Comparison of ENCODE assay signal across 8 cellular contexts in the genomic region with DNA sequence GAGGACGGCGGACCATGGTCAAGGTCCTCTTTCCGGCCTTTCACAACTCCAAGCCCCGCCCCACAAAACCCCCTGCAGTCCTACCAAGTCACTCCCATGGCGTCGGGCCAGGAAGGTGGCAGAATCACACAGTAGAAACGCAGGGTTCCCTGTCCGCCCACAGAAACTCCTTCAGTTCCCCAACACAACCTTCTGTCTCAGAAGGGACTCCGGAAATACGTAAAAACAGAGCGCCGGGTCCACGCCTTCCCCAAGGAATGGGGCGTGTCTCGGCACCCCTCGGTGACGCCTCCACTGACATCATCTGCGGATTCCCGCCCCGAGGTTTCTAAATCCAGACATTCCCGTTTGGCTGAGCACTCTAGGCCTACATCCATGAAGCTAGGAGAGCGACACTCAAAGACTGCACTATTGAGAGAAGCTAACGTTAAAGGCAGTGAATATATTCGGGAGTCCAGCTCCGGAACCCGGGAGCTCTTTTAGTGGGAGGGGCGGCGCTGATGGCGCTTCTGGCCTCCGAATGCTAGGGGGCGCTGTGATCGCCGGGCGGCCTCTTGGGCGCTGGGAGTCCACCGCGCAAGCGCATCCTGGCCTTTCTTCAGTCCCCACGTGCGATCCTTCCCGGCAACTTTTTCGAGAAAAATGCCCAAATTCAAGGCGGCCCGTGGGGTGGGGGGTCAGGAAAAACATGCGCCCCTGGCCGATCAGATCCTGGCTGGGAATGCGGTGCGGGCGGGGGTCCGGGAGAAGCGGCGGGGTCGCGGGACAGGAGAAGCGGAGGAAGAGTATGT. TPM values are rescaled to one million over a fixed set of nuclear protein-coding genes. Genes with fewer than 3 reads are reported as not detected.
DNase-seq lines count a peak whose midpoint lies in the region; ATAC-seq, FAIRE-seq and TF ChIP-seq lines count a peak whose summit lies in the region.

A gene with protein sequence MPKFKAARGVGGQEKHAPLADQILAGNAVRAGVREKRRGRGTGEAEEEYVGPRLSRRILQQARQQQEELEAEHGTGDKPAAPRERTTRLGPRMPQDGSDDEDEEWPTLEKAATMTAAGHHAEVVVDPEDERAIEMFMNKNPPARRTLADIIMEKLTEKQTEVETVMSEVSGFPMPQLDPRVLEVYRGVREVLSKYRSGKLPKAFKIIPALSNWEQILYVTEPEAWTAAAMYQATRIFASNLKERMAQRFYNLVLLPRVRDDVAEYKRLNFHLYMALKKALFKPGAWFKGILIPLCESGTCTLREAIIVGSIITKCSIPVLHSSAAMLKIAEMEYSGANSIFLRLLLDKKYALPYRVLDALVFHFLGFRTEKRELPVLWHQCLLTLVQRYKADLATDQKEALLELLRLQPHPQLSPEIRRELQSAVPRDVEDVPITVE (plus strand): TSS at position 579 of the 791 bp plus-strand sequence. CDS start 64 bp downstream, at position 643.
A gene with protein sequence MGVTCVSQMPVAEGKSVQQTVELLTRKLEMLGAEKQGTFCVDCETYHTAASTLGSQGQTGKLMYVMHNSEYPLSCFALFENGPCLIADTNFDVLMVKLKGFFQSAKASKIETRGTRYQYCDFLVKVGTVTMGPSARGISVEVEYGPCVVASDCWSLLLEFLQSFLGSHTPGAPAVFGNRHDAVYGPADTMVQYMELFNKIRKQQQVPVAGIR (minus strand): TSS at position 219 of the 791 bp plus-strand sequence. CDS start 121 bp downstream, at position 98.

- H3K9me3 ChIP-seq in OCI-LY1 (ENCODE audit: low read length) = no peaks in the 10 kb centered on the region
- H3K9me3 ChIP-seq in endothelial cell of umbilical vein (replicated peaks; ENCODE audit: control insufficient read depth, insufficient read depth, low read length) = no peaks in the 10 kb centered on the region

- H3K9me1 ChIP-seq in endothelial cell of umbilical vein (replicated peaks; ENCODE audit: control insufficient read depth, extremely low read depth, insufficient read depth, low read length) = no peaks in the 10 kb centered on the region

- CTCF ChIA-PET in endothelial cell of umbilical vein (lab: Charles Lee) = interaction anchor here (0.6 to 3.4 kb wide), 52 partner anchors 9 to 294 kb away, joined by 3 to 59 read pairs (median 4); partner anchors contain the start of genes CCND3, FRS3, PRICKLE4 and TAF8

- dilution Hi-C loops in endothelial cell of umbilical vein (cut with MboI; ENCODE audit: extremely low pct_ligation_motif_present, low sequenced_read_pairs) = no loop called here

- TF ChIP-seq POLR2A in endothelial cell of umbilical vein (IDR thresholded peaks at IDR 0.05; ENCODE audit: low read depth, low read length) = peak; percentile 72

- H3K27ac ChIP-seq in OCI-LY1 (ENCODE audit: low read depth, low read length, poor library complexity, severe bottlenecking) (peak within 1 kb of the TSS; percentile 79), endothelial cell of umbilical vein (ENCODE audit: insufficient read depth, low read depth, low read length) (peak within 1 kb of the TSS; percentile 94)

- no peaks in the 10 kb centered on the region for H3K9me2 ChIP-seq in OCI-LY1 (ENCODE audit: low read depth, low read length)

- POLR2A ChIA-PET in endothelial cell of umbilical vein (lab: Charles Lee) = interaction anchor here (0.7 to 1.3 kb wide), 5 partner anchors 17 to 134 kb away, joined by 3 to 7 read pairs (median 3); partner anchors contain the start of gene TOMM6

- FAIRE-seq in endothelial cell of umbilical vein (lab: Jason Lieb, UNC) = peak; percentile 91

- no peaks in the 10 kb centered on the region for H3F3A ChIP-seq in OCI-LY1 (ENCODE audit: insufficient read depth, low read length)

- ATAC-seq in GM21515 (IDR thresholded peaks at IDR 0.05; ENCODE audit: unreplicated experiment) = peak; percentile 90

- H3K4me3 ChIP-seq in OCI-LY1 (ENCODE audit: low read depth, low read length, poor library complexity, severe bottlenecking) (peak within 1 kb of the TSS; percentile 86), endothelial cell of umbilical vein (replicated peaks in 1 of 3; ENCODE audit: insufficient read depth in 1 of 3, low read depth in 1 of 3, low read length in 3 of 3) (peak within 1 kb of the TSS; percentile 54 to 83 (median 82))

- H3K36me3 ChIP-seq in OCI-LY1 (ENCODE audit: insufficient read depth, low read length) (peaks cover 28% of the 10 kb centered on the region), endothelial cell of umbilical vein (ENCODE audit: control insufficient read depth in 2 of 2, extremely low read depth in 1 of 2, insufficient read depth in 2 of 2, low read length in 2 of 2) (no peaks in the 10 kb centered on the region)

- peak; percentile 94 for DNase-seq in DMS114 treated with DMSO at 0.1 percent for 48 hours (lab: John Stamatoyannopoulos, UW; ENCODE audit: unreplicated experiment)
- peak; percentile 81 for DNase-seq in HuH-7 (ENCODE audit: low spot score)
- DNase-seq in activated CD8-positive, alpha-beta memory T cell treated with anti-CD3 and anti-CD28 coated beads, Interleukin-2, amount 50 U/mL, for 48 hours = peak; percentile 99
- DNase-seq in endothelial cell of umbilical vein (ENCODE audit: low read depth, low spot score) = peak; percentile 93
- DNase-seq in middle frontal gyrus (ENCODE audit: extremely low spot score, low spot score) = peak; percentile 93
- peak; percentile 90 to 91 for DNase-seq in stimulated activated CD8-positive, alpha-beta memory T cell treated with anti-CD3 and anti-CD28 coated beads, Interleukin-2, amount 100 ng/mL, for 48 hours (ENCODE audit: low read depth in 2 of 2)

- intact Hi-C loops in endothelial cell of umbilical vein (cut with micrococcal nuclease) = loop anchor here (1.0 to 2.0 kb wide), 8 partner anchors 15 to 296 kb away; partner anchors contain the start of genes MRPS10, TOMM6 and USP49

- BruUV-seq in endothelial cell of umbilical vein (replicated peaks; lab: Mats Ljungman, UMichigan) = no TSS peak

- peak within 1 kb of the TSS; percentile 86 for H3K9ac ChIP-seq in OCI-LY1 (ENCODE audit: low read length)
- peak within 1 kb of the TSS; percentile 96 for H3K9ac ChIP-seq in endothelial cell of umbilical vein (replicated peaks; ENCODE audit: extremely low read depth, insufficient read depth, low read length)

- peaks cover 30% of the 10 kb centered on the region for H3K4me1 ChIP-seq in OCI-LY1 (ENCODE audit: insufficient read depth, low read length, severe bottlenecking)
- H3K4me1 ChIP-seq in endothelial cell of umbilical vein (ENCODE audit: control insufficient read depth, extremely low read depth, insufficient read depth, low read length) = peaks cover 38% of the 10 kb centered on the region

- H2AFZ ChIP-seq in OCI-LY1 (ENCODE audit: low read length) (0 out of 2 replicates have a peak within 1 kb of the TSS, but pooled peaks have one; percentile 29), endothelial cell of umbilical vein (ENCODE audit: low read depth, low read length) (peak within 1 kb of the TSS; percentile 61)

- H4K20me1 ChIP-seq in OCI-LY1 (ENCODE audit: insufficient read depth, low read length) (no peaks in the 10 kb centered on the region), endothelial cell of umbilical vein (replicated peaks; ENCODE audit: control insufficient read depth, extremely low read depth, insufficient read depth, low read length) (no peaks in the 10 kb centered on the region)

- no peaks in the 10 kb centered on the region for H3K27me3 ChIP-seq in OCI-LY1 (ENCODE audit: insufficient read depth, low read length)
- no peaks in the 10 kb centered on the region for H3K27me3 ChIP-seq in endothelial cell of umbilical vein (ENCODE audit: control insufficient read depth in 2 of 2, insufficient read depth in 2 of 2, low read length in 2 of 2)

- H3K4me2 ChIP-seq in OCI-LY1 (ENCODE audit: low read length) (peak within 1 kb of the TSS; percentile 100), endothelial cell of umbilical vein (ENCODE audit: insufficient read depth, low read length) (peak within 1 kb of the TSS; percentile 96)

- H3K79me2 ChIP-seq in OCI-LY1 (ENCODE audit: insufficient read depth, low read length) (peaks cover 56% of the 10 kb centered on the region), endothelial cell of umbilical vein (ENCODE audit: control insufficient read depth, insufficient read depth, low read length) (peaks cover 62% of the 10 kb centered on the region)

- TF ChIP-seq CTCF in OCI-LY1 (IDR thresholded peaks at IDR 0.05; ENCODE audit: low read length) (peak; percentile 93), endothelial cell of umbilical vein (IDR thresholded peaks at IDR 0.05; ENCODE audit: extremely low read depth in 1 of 2, insufficient read depth in 1 of 2, low read depth in 1 of 2, low read length in 2 of 2) (peak; percentile 98)

TF ChIP-seq in endothelial cell of umbilical vein, 7 proteins besides CTCF, POLR2A, EP300 and RAD21:
- TF ChIP-seq MYC (IDR thresholded peaks at IDR 0.05; ENCODE audit: low read depth, low read length) (peak; percentile 81), POLR2AphosphoS5 (IDR thresholded peaks at IDR 0.05; ENCODE audit: insufficient read depth, low read depth, low read length) (peak; percentile 69), EZH2 (IDR thresholded peaks at IDR 0.05; ENCODE audit: borderline replicate concordance, low read depth, low read length, severe bottlenecking) (no peak), GATA2 (IDR thresholded peaks at IDR 0.05; ENCODE audit: insufficient read depth, insufficient read length, low read depth, low read length) (no peak)
- TF ChIP-seq, protein P1, sequence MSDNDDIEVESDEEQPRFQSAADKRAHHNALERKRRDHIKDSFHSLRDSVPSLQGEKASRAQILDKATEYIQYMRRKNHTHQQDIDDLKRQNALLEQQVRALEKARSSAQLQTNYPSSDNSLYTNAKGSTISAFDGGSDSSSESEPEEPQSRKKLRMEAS (IDR thresholded peaks at IDR 0.05; ENCODE audit: insufficient read depth, insufficient read length) = peak; percentile 79

RNA-seq across cellular contexts. Expression of the first gene that starts in this region (rescaled TPM):
- 41.8 and 45.7 TPM in 2 replicates for total RNA-seq in endothelial cell of umbilical vein
- polyA plus RNA-seq in endothelial cell of umbilical vein = 32.9 and 33.1 TPM in 2 replicates
- 33.9 and 42.1 TPM in 2 replicates for polyA plus RNA-seq in endothelial cell of umbilical vein (2011; cell fraction: cytosol; rRNA removed)
- polyA plus RNA-seq in endothelial cell of umbilical vein (2011; cell fraction: nucleus; rRNA removed) = 45.7 and 60.4 TPM in 2 replicates
- polyA plus RNA-seq in endothelial cell of umbilical vein (2012) = 30.0 and 38.9 TPM in 2 replicates
- 25.0 and 35.0 TPM in 2 replicates for polyA minus RNA-seq in endothelial cell of umbilical vein
- polyA minus RNA-seq in endothelial cell of umbilical vein (2011; cell fraction: cytosol; rRNA and poly(A)+ RNA removed) = 36.4 TPM
- 15.7 and 16.9 TPM in 2 replicates for polyA minus RNA-seq in endothelial cell of umbilical vein (2011; cell fraction: nucleus; rRNA and poly(A)+ RNA removed)

RNA-seq across cellular contexts. Expression of the second gene that starts in this region (rescaled TPM):
- 25.5 and 30.4 TPM in 2 replicates for total RNA-seq in endothelial cell of umbilical vein
- 34.8 and 37.8 TPM in 2 replicates for polyA plus RNA-seq in endothelial cell of umbilical vein
- polyA plus RNA-seq in endothelial cell of umbilical vein (2011; cell fraction: cytosol; rRNA removed) = 34.4 and 35.1 TPM in 2 replicates
- polyA plus RNA-seq in endothelial cell of umbilical vein (2011; cell fraction: nucleus; rRNA removed) = 27.9 and 28.7 TPM in 2 replicates
- 30.1 and 36.2 TPM in 2 replicates for polyA plus RNA-seq in endothelial cell of umbilical vein (2012)
- polyA minus RNA-seq in endothelial cell of umbilical vein = 45.6 and 53.3 TPM in 2 replicates
- 17.7 TPM for polyA minus RNA-seq in endothelial cell of umbilical vein (2011; cell fraction: cytosol; rRNA and poly(A)+ RNA removed)
- polyA minus RNA-seq in endothelial cell of umbilical vein (2011; cell fraction: nucleus; rRNA and poly(A)+ RNA removed) = 18.3 and 27.9 TPM in 2 replicates

Comparison
In these comparisons a context has a peak if more than half of its experiments do, and no peak if none do; other contexts are left out.
1. Peak in every context shown above with its lines: DNase-seq, ATAC-seq, H3K4me3 ChIP-seq and H3K27ac ChIP-seq.